17 cellular contexts compared by ENCODE assay signal in the genomic region with DNA sequence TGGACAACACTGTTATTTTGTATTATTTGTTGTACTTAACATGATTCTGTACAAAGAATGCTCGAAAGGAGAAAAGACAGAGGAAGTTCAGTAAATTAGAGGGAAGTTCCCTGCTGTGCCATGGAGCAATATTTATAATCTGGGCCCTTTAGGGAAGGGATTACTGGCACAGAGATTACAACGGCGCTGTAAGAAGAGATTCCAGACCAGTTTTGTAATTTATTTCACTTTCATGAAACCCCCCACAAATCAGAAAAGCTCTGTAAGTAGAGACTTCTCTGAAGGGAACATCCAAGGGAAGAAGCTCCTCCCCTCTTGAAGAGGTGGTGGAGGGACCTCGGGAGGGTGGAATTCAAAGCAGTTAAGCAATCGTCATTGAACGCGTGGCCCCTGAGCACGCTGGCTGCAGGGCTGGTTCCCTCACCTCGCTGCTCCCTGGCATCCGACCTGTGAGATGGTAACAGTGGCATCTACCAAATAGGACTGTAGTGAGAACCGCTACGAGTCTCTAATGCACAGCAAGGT.
DNase-seq lines count a peak whose midpoint lies in the region; ATAC-seq and TF ChIP-seq lines count a peak whose summit lies in the region.
"Had no signal": no experiment of that assay in that cellular context is flagged by ENCODE, and none has a peak within 500 bp of the region (broad histone marks: within the 10 kb centered on the region; RNA-seq: fewer than 3 reads in every experiment).

No MANE protein-coding gene starts in this region.

- no peak for TF ChIP-seq POLR2A in vagina (IDR thresholded peaks at IDR 0.05)

- peaks cover 9% of the 10 kb centered on the region for H3K4me1 ChIP-seq in vagina

- no peaks in the 10 kb centered on the region for H3K9me3 ChIP-seq in SK-N-MC (ENCODE audit: low read depth, low read length)
- no peaks in the 10 kb centered on the region for H3K9me3 ChIP-seq in vagina
- H3K9me3 ChIP-seq: BLaER1 treated with 17β-estradiol and CSF1 and Interleukin-3, amounts not matched to agents 10 nM and 100 nM; Peyer's patch had no signal

- POLR2A ChIA-PET in activated CD4-positive, alpha-beta T cell treated with anti-CD3 and anti-CD28 coated beads, Interleukin-2, amount 10 ng/mL, durations not matched to agents 7 days and 5 days (lab: Charles Lee) = no interaction called here

- intact Hi-C loops in vagina (cut with DNase I) = no loop called here

- H3K36me3 ChIP-seq in SK-N-MC (ENCODE audit: insufficient read depth, low read length) (no peaks in the 10 kb centered on the region), vagina (no peaks in the 10 kb centered on the region)
- H3K36me3 ChIP-seq: BLaER1 treated with 17β-estradiol and CSF1 and Interleukin-3, amounts not matched to agents 10 nM and 100 nM; Peyer's patch had no signal

- no peak overlapping the region for H3K27ac ChIP-seq in SK-N-MC
- H3K27ac ChIP-seq in vagina = no peak overlapping the region
- H3K27ac ChIP-seq: Peyer's patch had no signal

- H3K36me3 Mint-ChIP-seq in activated CD4-positive, alpha-beta T cell treated with anti-CD3 and anti-CD28 coated beads, Interleukin-2, amount 10 ng/mL, durations not matched to agents 7 days and 5 days (ENCODE audit: low read depth) = peaks cover 4% of the 10 kb centered on the region

- H3K4me3 ChIP-seq in SK-N-MC (no peak overlapping the region), vagina (no peak overlapping the region)
- H3K4me3 ChIP-seq: BLaER1 treated with 17β-estradiol and CSF1 and Interleukin-3, amounts not matched to agents 10 nM and 100 nM; Peyer's patch had no signal

- no peak for DNase-seq in activated CD4-positive, alpha-beta T cell treated with anti-CD3 and anti-CD28 coated beads, Interleukin-2, amount 10 ng/mL, durations not matched to agents 7 days and 5 days
- DNase-seq in activated CD4-positive, alpha-beta T cell treated with anti-CD3 and anti-CD28 coated beads for 48 hours = no peak
- DNase-seq in SK-N-MC (ENCODE audit: low read depth, low spot score) = peak; percentile 34
- peak; percentile 20 for DNase-seq in iPS-NIHi11 (ENCODE audit: low spot score)
- no peak for DNase-seq in DMS53 treated with DMSO at 0.1 percent for 48 hours (lab: John Stamatoyannopoulos, UW; ENCODE audit: unreplicated experiment)
- DNase-seq in vagina (ENCODE audit: extremely low spot score in 2 of 2) = no peak
- DNase-seq: GF-D8, H9, NCI-H1436, NCI-H2029, NCI-H2171, NCI-H446, Peyer's patch had no signal

- ATAC-seq in HG03460 (IDR thresholded peaks at IDR 0.05; ENCODE audit: unreplicated experiment) (no peak), GM18909 (IDR thresholded peaks at IDR 0.05; ENCODE audit: poor library complexity, unreplicated experiment) (no peak)
- ATAC-seq: Right ventricle myocardium inferior had no signal

- H3K27me3 Mint-ChIP-seq in activated CD4-positive, alpha-beta T cell treated with anti-CD3 and anti-CD28 coated beads, Interleukin-2, amount 10 ng/mL, durations not matched to agents 7 days and 5 days = no peaks in the 10 kb centered on the region

- peaks cover 39% of the 10 kb centered on the region for H3K4me1 Mint-ChIP-seq in activated CD4-positive, alpha-beta T cell treated with anti-CD3 and anti-CD28 coated beads, Interleukin-2, amount 10 ng/mL, durations not matched to agents 7 days and 5 days

- H3K9ac ChIP-seq in SK-N-MC (ENCODE audit: insufficient read length) = no peak overlapping the region
- H3K9ac ChIP-seq: BLaER1 treated with 17β-estradiol and CSF1 and Interleukin-3, amounts not matched to agents 10 nM and 100 nM had no signal

- H3K4me3 Mint-ChIP-seq in activated CD4-positive, alpha-beta T cell treated with anti-CD3 and anti-CD28 coated beads, Interleukin-2, amount 10 ng/mL, durations not matched to agents 7 days and 5 days = no peak overlapping the region
- H3K4me3 Mint-ChIP-seq: H9 had no signal

- H3K27ac Mint-ChIP-seq in activated CD4-positive, alpha-beta T cell treated with anti-CD3 and anti-CD28 coated beads, Interleukin-2, amount 10 ng/mL, durations not matched to agents 7 days and 5 days = peak overlapping the region; percentile 4

- CTCF ChIA-PET in activated CD4-positive, alpha-beta T cell treated with anti-CD3 and anti-CD28 coated beads, Interleukin-2, amount 10 ng/mL, durations not matched to agents 7 days and 5 days (lab: Charles Lee) = no interaction called here

- no peak for TF ChIP-seq CTCF in vagina (IDR thresholded peaks at IDR 0.05)

- H3K9me3 Mint-ChIP-seq in activated CD4-positive, alpha-beta T cell treated with anti-CD3 and anti-CD28 coated beads, Interleukin-2, amount 10 ng/mL, durations not matched to agents 7 days and 5 days = no peaks in the 10 kb centered on the region
- H3K9me3 Mint-ChIP-seq: H9 had no signal

- H3K27me3 ChIP-seq in vagina = no peaks in the 10 kb centered on the region
- H3K27me3 ChIP-seq: BLaER1 treated with 17β-estradiol and CSF1 and Interleukin-3, amounts not matched to agents 10 nM and 100 nM; Peyer's patch had no signal

Comparison
In these comparisons a context has a peak if more than half of its experiments do, and no peak if none do; other contexts are left out.
1. DNase-seq: peak in SK-N-MC (single experiment) and iPS-NIHi11 (single experiment); none in activated CD4-positive, alpha-beta T cell treated with anti-CD3 and anti-CD28 coated beads, Interleukin-2, amount 10 ng/mL, durations not matched to agents 7 days and 5 days (single experiment), activated CD4-positive, alpha-beta T cell treated with anti-CD3 and anti-CD28 coated beads for 48 hours (single experiment), DMS53 treated with DMSO at 0.1 percent for 48 hours (single experiment) and vagina (0 of 2).